ENCODE assay signal across 19 cellular contexts in genomic region chr1:204630460-204630905, GRCh38. TPM values are rescaled to one million over a fixed set of nuclear protein-coding genes. Genes with fewer than 3 reads are reported as not detected.
DNase-seq lines count a peak whose midpoint lies in the region; ATAC-seq, FAIRE-seq and TF ChIP-seq lines count a peak whose summit lies in the region.
"Had no signal": no experiment of that assay in that cellular context is flagged by ENCODE, and none has a peak within 500 bp of the region (broad histone marks: within the 10 kb centered on the region; RNA-seq: fewer than 3 reads in every experiment).

No MANE protein-coding gene starts in this region.

- intact Hi-C loops in K562 (cut with micrococcal nuclease) = no loop called here

- H2AFZ ChIP-seq in K562 (ENCODE audit: low read depth, low read length) = 0 out of 2 replicates have a peak overlapping the region, but pooled peaks have one; percentile 17
- H2AFZ ChIP-seq: GM23248 had no signal

- POLR2A ChIA-PET in K562 (lab: Yijun Ruan, JAX) (interaction anchor here (1.0 to 1.5 kb wide), 5 partner anchors 14 to 81 kb away, joined by 3 to 8 read pairs (median 5); no protein-coding TSS in a partner anchor), RWPE1 (lab: Yijun Ruan, JAX; ENCODE audit: low non-redundant PET) (no interaction called here)

- peak; percentile 88 for ATAC-seq in K562
- ATAC-seq in GM21529 (IDR thresholded peaks at IDR 0.05; ENCODE audit: unreplicated experiment) = no peak
- ATAC-seq: HCT116 had no signal

- H3K4me3 Mint-ChIP-seq in nephron progenitor cell = no peak overlapping the region
- H3K4me3 Mint-ChIP-seq: CD4-positive, alpha-beta memory T cell had no signal

- H3K9me1 ChIP-seq in K562 (ENCODE audit: control insufficient read depth, insufficient read depth, low read length) = no peaks in the 10 kb centered on the region

- H3K9me3 ChIP-seq in BE2C (no peaks in the 10 kb centered on the region), SJCRH30 (replicated peaks) (no peaks in the 10 kb centered on the region), K562 (replicated peaks; ENCODE audit: control insufficient read depth, insufficient read depth, low read depth, low read length) (no peaks in the 10 kb centered on the region)
- H3K9me3 ChIP-seq: Peyer's patch had no signal

- TF ChIP-seq RAD21 in K562 (CRISPR knock-in tag; conservative IDR thresholded peaks at IDR 0.05 in 1 of 2, IDR thresholded peaks at IDR 0.05 in 1 of 2) = 0 out of 4 replicates have a peak, but pooled peaks of 1 of the 2 experiments have one; percentile 11

- peak overlapping the region; percentile 80 for H3K27ac Mint-ChIP-seq in nephron progenitor cell
- H3K27ac Mint-ChIP-seq: CD4-positive, alpha-beta memory T cell had no signal

- H3K36me3 ChIP-seq in BE2C (no peaks in the 10 kb centered on the region), SJCRH30 (no peaks in the 10 kb centered on the region), K562 (ENCODE audit: control insufficient read depth, insufficient read depth, low read length) (no peaks in the 10 kb centered on the region)
- H3K36me3 ChIP-seq: Peyer's patch had no signal

- peaks cover 42% of the 10 kb centered on the region for H3K4me1 Mint-ChIP-seq in nephron progenitor cell
- H3K4me1 Mint-ChIP-seq: CD4-positive, alpha-beta memory T cell had no signal

- peak; percentile 73 for FAIRE-seq in K562 (lab: Jason Lieb, UNC)
- FAIRE-seq: G401.6 had no signal

- peaks cover 16% of the 10 kb centered on the region for H3K27me3 Mint-ChIP-seq in nephron progenitor cell (ENCODE audit: low read depth, poor library complexity)

- H3K4me2 ChIP-seq in K562 (ENCODE audit: insufficient read depth, low read length) = peak overlapping the region; percentile 30

- H3K79me2 ChIP-seq in K562 (ENCODE audit: control insufficient read depth, insufficient read depth, low read length) = no peaks in the 10 kb centered on the region

- 1% methylated on average over 12 of the region's 12 CpGs for WGBS in K562 (ENCODE audit: insufficient coverage, low coverage, missing lambda C conversion rate)

- H3K27ac ChIP-seq in SJCRH30 = no peak overlapping the region
- no peak overlapping the region for H3K27ac ChIP-seq in K562 (ENCODE audit: extremely low read depth, low read depth, low read length)
- no peak overlapping the region for H3K27ac ChIP-seq in RWPE1
- H3K27ac ChIP-seq: GM23248, Peyer's patch had no signal

- TF ChIP-seq EP300 in K562 (IDR thresholded peaks at IDR 0.05; ENCODE audit: low read length) = peak; percentile 55; the same call in 1 of the 2 replicates

- in situ Hi-C loops in K562 (cut with MboI) = no loop called here

- TF ChIP-seq POLR2A in K562 (conservative IDR thresholded peaks at IDR 0.05) = no peak

- DNase-seq in BE2C (peak; percentile 57), SJCRH30 (peak; percentile 69 to 72), K562 (ENCODE audit: extremely low read depth in 1 of 4, low spot score in 3 of 4) (peak; percentile 34 to 76 (median 55)), nephron progenitor cell (peak; percentile 47), RWPE1 (ENCODE audit: low spot score) (no peak), NCI-H2196 treated with DMSO at 0.1 percent for 48 hours (lab: John Stamatoyannopoulos, UW; ENCODE audit: unreplicated experiment) (no peak)
- no peak for DNase-seq in stimulated activated CD4-positive, alpha-beta T cell treated with anti-CD3 and anti-CD28 coated beads, Interleukin-4, amount 100 ng/mL, for 24 hours
- DNase-seq: 8988T; CD4-positive, alpha-beta memory T cell; GM23248; NCI-H1436 treated with DMSO at 0.1 percent for 48 hours; NCI-H2081; NCI-H510A; Peyer's patch; SHP77 treated with DMSO at 0.1 percent for 48 hours had no signal

- no peaks in the 10 kb centered on the region for H3K27me3 ChIP-seq in BE2C
- H3K27me3 ChIP-seq in SJCRH30 = peaks cover 17% of the 10 kb centered on the region
- peaks cover 18 to 36% of the 10 kb centered on the region in 2 experiments; a peak in 4 of 5 replicates for H3K27me3 ChIP-seq in K562 (ENCODE audit: control insufficient read depth in 2 of 2, insufficient read depth in 2 of 2, low read length in 2 of 2)
- H3K27me3 ChIP-seq: Peyer's patch had no signal

- no TSS peak for BruUV-seq in K562 (replicated peaks; lab: Mats Ljungman, UMichigan)

- peaks cover 26% of the 10 kb centered on the region for H3K4me1 ChIP-seq in BE2C
- peaks cover 5% of the 10 kb centered on the region for H3K4me1 ChIP-seq in SJCRH30
- peaks cover 5 to 21% of the 10 kb centered on the region in 2 experiments for H3K4me1 ChIP-seq in K562 (replicated peaks in 1 of 2; ENCODE audit: control insufficient read depth in 2 of 2, insufficient read depth in 2 of 2, low read length in 2 of 2)
- H3K4me1 ChIP-seq: Peyer's patch had no signal

- H4K20me1 ChIP-seq in K562 (replicated peaks; ENCODE audit: control insufficient read depth, insufficient read depth, low read length) = no peaks in the 10 kb centered on the region

- H3K9ac ChIP-seq in K562 (ENCODE audit: insufficient read depth in 1 of 2, low read depth in 2 of 2, low read length in 2 of 2) = peak overlapping the region in 1 of 2 experiments; percentile 51; a peak in 1 of 4 replicates
- H3K9ac ChIP-seq: GM23248 had no signal

- peak overlapping the region; percentile 10 for H3K4me3 ChIP-seq in BE2C (ENCODE audit: low read depth, low read length)
- H3K4me3 ChIP-seq in SJCRH30 = peak overlapping the region; percentile 24
- H3K4me3 ChIP-seq in K562 = no peak overlapping the region
- H3K4me3 ChIP-seq: GM23248, Peyer's patch had no signal

- CTCF ChIA-PET in K562 (lab: Yijun Ruan, JAX; ENCODE audit: low intra/inter-chr PET ratio) = no interaction called here
- CTCF ChIA-PET in RWPE1 (lab: Yijun Ruan, JAX) = interaction anchor here (0.6 to 1.2 kb wide), 2 partner anchors 22 to 177 kb away, joined by 3 to 4 read pairs; no protein-coding TSS in a partner anchor

- no peak for TF ChIP-seq CTCF in BE2C (IDR thresholded peaks at IDR 0.05; ENCODE audit: low read depth, low read length)
- TF ChIP-seq CTCF in K562 (IDR thresholded peaks at IDR 0.05 in 2 of 3, conservative IDR thresholded peaks at IDR 0.05 in 1 of 3; ENCODE audit: insufficient read depth in 2 of 3, low read depth in 1 of 3, low read length in 3 of 3) = no peak
- no peak for TF ChIP-seq CTCF in nephron progenitor cell (IDR thresholded peaks at IDR 0.05)
- TF ChIP-seq CTCF in RWPE1 (conservative IDR thresholded peaks at IDR 0.05; ENCODE audit: low read depth) = no peak

- peaks cover 12% of the 10 kb centered on the region for H3K9me3 Mint-ChIP-seq in nephron progenitor cell

- H3K36me3 Mint-ChIP-seq in nephron progenitor cell (ENCODE audit: low read depth) = no peaks in the 10 kb centered on the region
- H3K36me3 Mint-ChIP-seq: CD4-positive, alpha-beta memory T cell had no signal

TF ChIP-seq in K562, 482 proteins besides CTCF, POLR2A, EP300 and RAD21 (continues in another document):
- TF ChIP-seq WHSC1 (IDR thresholded peaks at IDR 0.05; ENCODE audit: low read length) (no peak), XRCC5 (IDR thresholded peaks at IDR 0.05; ENCODE audit: low read depth, low read length) (no peak), PHB (CRISPR knock-in tag; IDR thresholded peaks at IDR 0.05) (no peak), EWSR1 (IDR thresholded peaks at IDR 0.05; ENCODE audit: borderline replicate concordance, low read depth, partially characterized antibody) (no peak)
- TF ChIP-seq, protein P1, sequence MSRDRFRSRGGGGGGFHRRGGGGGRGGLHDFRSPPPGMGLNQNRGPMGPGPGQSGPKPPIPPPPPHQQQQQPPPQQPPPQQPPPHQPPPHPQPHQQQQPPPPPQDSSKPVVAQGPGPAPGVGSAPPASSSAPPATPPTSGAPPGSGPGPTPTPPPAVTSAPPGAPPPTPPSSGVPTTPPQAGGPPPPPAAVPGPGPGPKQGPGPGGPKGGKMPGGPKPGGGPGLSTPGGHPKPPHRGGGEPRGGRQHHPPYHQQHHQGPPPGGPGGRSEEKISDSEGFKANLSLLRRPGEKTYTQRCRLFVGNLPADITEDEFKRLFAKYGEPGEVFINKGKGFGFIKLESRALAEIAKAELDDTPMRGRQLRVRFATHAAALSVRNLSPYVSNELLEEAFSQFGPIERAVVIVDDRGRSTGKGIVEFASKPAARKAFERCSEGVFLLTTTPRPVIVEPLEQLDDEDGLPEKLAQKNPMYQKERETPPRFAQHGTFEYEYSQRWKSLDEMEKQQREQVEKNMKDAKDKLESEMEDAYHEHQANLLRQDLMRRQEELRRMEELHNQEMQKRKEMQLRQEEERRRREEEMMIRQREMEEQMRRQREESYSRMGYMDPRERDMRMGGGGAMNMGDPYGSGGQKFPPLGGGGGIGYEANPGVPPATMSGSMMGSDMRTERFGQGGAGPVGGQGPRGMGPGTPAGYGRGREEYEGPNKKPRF (IDR thresholded peaks at IDR 0.05; ENCODE audit: low read depth, low read length) = no peak

RNA-seq across cellular contexts. Expression of gene LRRN2, which starts 55.1 kb away (rescaled TPM):
- 31.0 TPM for polyA plus RNA-seq in BE2C (2012; ENCODE audit: insufficient read depth, insufficient read length, low read depth)
- not detected in 2 replicates for total RNA-seq in SJCRH30 (2014; rRNA removed; shearing (Covaris generic))
- 0.09 TPM in 1 of 2 replicates, not detected in the other for total RNA-seq in K562 (2011; cell fraction: chromatin; rRNA removed; ENCODE audit: low replicate concordance)
- 0.17 TPM in 1 of 2 replicates, not detected in the other for total RNA-seq in K562 (2011; cell fraction: nucleolus; rRNA removed)
- not detected in 2 replicates for total RNA-seq in K562 (2011; cell fraction: nucleoplasm; rRNA removed)
- total RNA-seq in K562 (2014; rRNA removed) (0.05 TPM in 1 of 2 replicates, not detected in the other), K562 (2014; rRNA removed; fragmentation: Illumina TruSeq; extraction: Trizol) (not detected in 2 replicates), K562 (2015; rRNA removed; fragmentation: Illumina TruSeq; extraction: Trizol) (not detected in 2 replicates), K562 (2021) (not detected in 2 replicates)
- polyA plus RNA-seq in K562 (2011; rRNA removed) (not detected in 2 replicates), K562 (2014; fragmentation: Illumina TruSeq; extraction: Trizol) (0.06 TPM in 1 of 2 replicates, not detected in the other), K562 (2014; fragmentation: Nextera tagmentation; extraction: Ambion mirVana) (not detected), K562 (2014; rRNA removed) (not detected in 2 replicates)
- polyA plus RNA-seq in K562 (2011; cell fraction: cytosol; rRNA removed) = 0.36 TPM in 1 of 2 replicates, not detected in the other
- not detected in 2 replicates for polyA plus RNA-seq in K562 (2011; cell fraction: nucleus; rRNA removed)
- polyA plus RNA-seq in K562 (2012) = 0.03 and 0.08 TPM in 2 replicates
- polyA minus RNA-seq in K562 (2011; rRNA and poly(A)+ RNA removed) = not detected in 2 replicates
- polyA minus RNA-seq in K562 (2011; cell fraction: cytosol; rRNA and poly(A)+ RNA removed) = not detected in 2 replicates
- not detected in 2 replicates for polyA minus RNA-seq in K562 (2011; cell fraction: nucleus; rRNA and poly(A)+ RNA removed)
- total RNA-seq: CD4-positive, alpha-beta memory T cell had no signal
- polyA plus RNA-seq: BJ; CD4-positive, alpha-beta memory T cell; GM23248 had no signal

Comparison
In these comparisons a context has a peak if more than half of its experiments do, and no peak if none do; other contexts are left out.
1. DNase-seq: peak in BE2C (single experiment), SJCRH30 (2 of 2), K562 (4 of 4) and nephron progenitor cell (single experiment); none in stimulated activated CD4-positive, alpha-beta T cell treated with anti-CD3 and anti-CD28 coated beads, Interleukin-4, amount 100 ng/mL, for 24 hours (single experiment), RWPE1 (single experiment) and NCI-H2196 treated with DMSO at 0.1 percent for 48 hours (single experiment).